In the genomic region with DNA sequence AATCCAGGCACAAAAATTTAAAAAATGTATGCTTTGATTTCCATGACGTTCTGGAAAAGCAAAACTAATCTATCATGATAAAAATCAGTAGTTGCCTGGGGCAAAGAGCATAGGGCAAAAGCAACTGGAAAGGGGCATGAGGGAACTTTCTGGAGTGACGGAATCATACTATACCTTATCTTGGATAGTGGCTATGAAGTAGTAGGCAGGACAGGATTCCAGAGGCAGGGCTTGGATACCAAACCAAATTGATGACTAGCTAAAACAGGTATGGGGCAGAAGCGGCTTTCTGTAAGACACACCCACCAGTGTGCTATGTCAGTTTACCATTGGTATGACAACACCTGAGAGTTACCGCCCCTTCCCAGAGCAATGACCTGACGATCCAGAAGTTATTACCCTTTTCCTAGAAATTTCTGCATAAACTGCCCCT, we compare ENCODE assay signal across 1 cellular context.
TF ChIP-seq lines count a peak whose summit lies in the region.

No MANE protein-coding gene starts in this region.

TF ChIP-seq in IMR-90, 13 proteins besides CTCF, POLR2A, EP300 and RAD21:
- TF ChIP-seq USF2 (IDR thresholded peaks at IDR 0.05; ENCODE audit: low read depth, low read length) (no peak), MAZ (IDR thresholded peaks at IDR 0.05; ENCODE audit: borderline replicate concordance, low read depth, low read length) (no peak), RCOR1 (IDR thresholded peaks at IDR 0.05; ENCODE audit: insufficient replicate concordance, low read length) (no peak)
